In the genomic region with DNA sequence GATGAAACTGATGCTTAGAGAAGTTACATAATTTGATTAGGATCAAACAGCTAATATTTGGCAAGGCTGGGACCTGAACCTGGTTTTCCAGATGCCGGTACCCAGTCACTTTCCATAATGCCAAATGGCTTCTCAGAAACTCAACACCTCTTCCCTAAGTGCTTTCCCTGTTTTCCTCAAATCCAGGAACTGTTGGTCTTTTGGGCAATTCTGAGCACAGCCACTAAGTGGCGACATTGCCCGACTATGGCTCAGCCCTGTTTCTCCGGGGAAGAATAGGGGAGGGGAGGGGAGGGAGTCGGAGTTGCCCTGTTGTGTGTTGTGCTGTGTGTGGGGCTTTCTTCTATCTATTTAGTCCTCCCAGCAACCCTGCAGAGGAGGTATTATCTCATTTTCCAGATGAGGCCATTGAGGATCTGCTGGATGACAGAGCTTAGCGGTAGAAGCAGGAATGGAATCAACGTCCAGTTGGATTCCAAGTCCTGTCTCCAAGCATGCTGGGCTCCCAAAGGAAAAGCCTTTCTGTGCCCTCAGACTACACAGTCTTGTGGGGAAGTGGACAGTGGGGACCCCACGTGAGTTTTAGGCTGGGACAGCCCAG, we compare ENCODE assay signal across 8 cellular contexts. TPM values are rescaled to one million over a fixed set of nuclear protein-coding genes. Genes with fewer than 3 reads are reported as not detected.
DNase-seq lines count a peak whose midpoint lies in the region; ATAC-seq and TF ChIP-seq lines count a peak whose summit lies in the region.
"Not testable (repeated sequence)": the region's sequence is repeated elsewhere in the genome, so short reads cannot be mapped to it uniquely, and the experiment has no call there.

No MANE protein-coding gene starts in this region.

- H3K4me3 ChIP-seq in HFF-Myc (replicated peaks; ENCODE audit: low read depth, low read length); breast epithelium; mucosa of descending colon; thyroid gland (replicated peaks in 1 of 3): not testable (repeated sequence)

- H3K9me3 ChIP-seq in breast epithelium, mucosa of descending colon, thyroid gland: not testable (repeated sequence)

- not testable (repeated sequence) for H3K27ac ChIP-seq in breast epithelium, thyroid gland

- TF ChIP-seq CTCF in HFF-Myc (IDR thresholded peaks at IDR 0.05; ENCODE audit: low read depth, low read length, missing control alignments) = peak; percentile 16
- TF ChIP-seq CTCF in breast epithelium (IDR thresholded peaks at IDR 0.05) = peak in 2 of 3 donors; percentile 11 to 23
- TF ChIP-seq CTCF in mucosa of descending colon (IDR thresholded peaks at IDR 0.05) = not testable (repeated sequence)
- TF ChIP-seq CTCF in thyroid gland (IDR thresholded peaks at IDR 0.05) = peak in 4 of 6 experiments; percentile 47 to 62 (median 50)

- ATAC-seq in Right ventricle myocardium superior (ENCODE audit: poor library complexity) = peak; percentile 74
- peak; percentile 74 for ATAC-seq in mucosa of descending colon

- WGBS in thyroid gland, 2 donors = 4 to 6% methylated on average over 3 to 4 of the region's 8 CpGs

- intact Hi-C loops in breast epithelium (cut with DNase I; ENCODE audit: low total_unique reads); Right ventricle myocardium superior (cut with DNase I); mucosa of descending colon (cut with DNase I, micrococcal nuclease): not testable (repeated sequence)
- intact Hi-C loops in thyroid gland (cut with DNase I) = loop anchor here (5.0 kb wide), 1 partner anchor 320 kb away; no protein-coding TSS in a partner anchor

- not testable (repeated sequence) for H3K36me3 ChIP-seq in breast epithelium; mucosa of descending colon (ENCODE audit: low read depth); thyroid gland

- peak; percentile 66 for DNase-seq in DMS53 (lab: John Stamatoyannopoulos, UW)
- not testable (repeated sequence) for DNase-seq in HFF-Myc (ENCODE audit: extremely low read depth, low read depth); breast epithelium (ENCODE audit: low spot score in 2 of 2); Right ventricle myocardium superior; thyroid gland
- DNase-seq in NCI-H2227 treated with DMSO at 0.1 percent for 48 hours (lab: John Stamatoyannopoulos, UW) = peak; percentile 13
- peak; percentile 44 for DNase-seq in SK-N-DZ (ENCODE audit: low spot score)
- peak in 1 of 3 donors; percentile 28 for DNase-seq in mucosa of descending colon

- H3K4me1 ChIP-seq in breast epithelium; mucosa of descending colon (ENCODE audit: low read depth); thyroid gland: not testable (repeated sequence)

- H3K27me3 ChIP-seq in breast epithelium, thyroid gland: not testable (repeated sequence)

- not testable (repeated sequence) for TF ChIP-seq POLR2A in breast epithelium (IDR thresholded peaks at IDR 0.05); thyroid gland (IDR thresholded peaks at IDR 0.05)

RNA-seq across cellular contexts. Expression of gene ETV3, which starts 33.8 kb away (rescaled TPM):
- 6.4 and 7.0 TPM in 2 replicates for polyA plus RNA-seq in SK-N-DZ (2014; cell fraction: cytosol; rRNA removed)
- polyA plus RNA-seq in SK-N-DZ (2014; cell fraction: nucleus; rRNA removed) = 5.3 and 9.6 TPM in 2 replicates
- total RNA-seq in breast epithelium = 10 to 100 TPM; 20.0 to 28.0 (median 22.0) TPM
- 16.4 TPM for total RNA-seq in Right ventricle myocardium superior
- 10 to 100 TPM; 32.6 to 36.3 (median 35.9) TPM for total RNA-seq in mucosa of descending colon
- total RNA-seq in thyroid gland = 10 to 100 TPM; 15.7 to 24.3 (median 16.0) TPM
